Comparison of ENCODE assay signal across 18 cellular contexts in genomic region chr2:234081970-234082822, GRCh38. TPM values are rescaled to one million over a fixed set of nuclear protein-coding genes. Genes with fewer than 3 reads are reported as not detected.
DNase-seq lines count a peak whose midpoint lies in the region; ATAC-seq lines count a peak whose summit lies in the region.
"Had no signal": no experiment of that assay in that cellular context is flagged by ENCODE, and none has a peak within 500 bp of the region (broad histone marks: within the 10 kb centered on the region; RNA-seq: fewer than 3 reads in every experiment).

No MANE protein-coding gene starts in this region.

- peaks cover 39 to 46% of the 10 kb centered on the region in 2 donors for H3K27me3 Mint-ChIP-seq in stimulated activated naive B cell treated with anti-CD40 and anti-IgM and Interleukin-4, amounts not matched to agents 10 μg/mL and 1 μg/mL and 100 μg/mL, for 72 hours
- H3K27me3 Mint-ChIP-seq: stimulated activated naive CD8-positive, alpha-beta T cell treated with anti-CD3 and anti-CD28 coated beads, Interleukin-15, amount 100 ng/mL, for 72 hours had no signal

- H3K36me3 Mint-ChIP-seq in stimulated activated naive B cell treated with anti-CD40 and anti-IgM and Interleukin-4, amounts not matched to agents 10 μg/mL and 1 μg/mL and 100 μg/mL, for 72 hours, result peaks cover 2 to 3% of the 10 kb centered on the region in 2 donors
- H3K36me3 Mint-ChIP-seq: WTC11 had no signal

- H3K4me3 Mint-ChIP-seq in stimulated activated naive B cell treated with anti-CD40 and anti-IgM and Interleukin-4, amounts not matched to agents 10 μg/mL and 1 μg/mL and 100 μg/mL, for 72 hours, result no peak overlapping the region
- H3K4me3 Mint-ChIP-seq: endodermal cell; stimulated activated naive CD8-positive, alpha-beta T cell treated with anti-CD3 and anti-CD28 coated beads, Interleukin-15, amount 100 ng/mL, for 72 hours; WTC11 had no signal

- peak overlapping the region; percentile 71 for H3K27ac Mint-ChIP-seq in stimulated activated naive B cell treated with anti-CD40 and anti-IgM and Interleukin-4, amounts not matched to agents 10 μg/mL and 1 μg/mL and 100 μg/mL, for 72 hours
- H3K27ac Mint-ChIP-seq: endodermal cell; stimulated activated naive CD8-positive, alpha-beta T cell treated with anti-CD3 and anti-CD28 coated beads, Interleukin-15, amount 100 ng/mL, for 72 hours; WTC11 had no signal

- ATAC-seq in esophagus mucosa, result peak; percentile 53
- ATAC-seq in stimulated activated naive B cell treated with anti-CD40 and anti-IgM and Interleukin-4, amounts not matched to agents 10 μg/mL and 1 μg/mL and 100 μg/mL, for 72 hours (replicated peaks), result no peak
- ATAC-seq: stimulated activated naive CD8-positive, alpha-beta T cell treated with anti-CD3 and anti-CD28 coated beads, Interleukin-15, amount 100 ng/mL, for 72 hours; WTC11 had no signal

- peaks cover 19 to 22% of the 10 kb centered on the region in 2 donors for H3K4me1 Mint-ChIP-seq in stimulated activated naive B cell treated with anti-CD40 and anti-IgM and Interleukin-4, amounts not matched to agents 10 μg/mL and 1 μg/mL and 100 μg/mL, for 72 hours
- H3K4me1 Mint-ChIP-seq: endodermal cell, WTC11 had no signal

- DNase-seq in NCI-H1092 (lab: John Stamatoyannopoulos, UW) (peak; percentile 37), NCI-H345 (lab: John Stamatoyannopoulos, UW) (peak; percentile 88), midbrain (lab: John Stamatoyannopoulos, UW) (no peak), anterior cingulate cortex (lab: John Stamatoyannopoulos, UW) (no peak), OCI-M2 (lab: John Stamatoyannopoulos, UW; ENCODE audit: unreplicated experiment) (no peak)
- no peak for DNase-seq in stimulated activated naive B cell treated with anti-CD40 and anti-IgM and Interleukin-4, amounts not matched to agents 10 μg/mL and 1 μg/mL and 100 μg/mL, for 72 hours
- DNase-seq in activated CD4-positive, CD25-positive, alpha-beta regulatory T cell (lab: John Stamatoyannopoulos, UW), result no peak
- DNase-seq: activated T-cell treated with anti-CD3 and anti-CD28 coated beads, Interleukin-2, amount 50 U/mL, for 1 hour; endodermal cell; GM23248; hippocampal formation; NCI-H82; retina; stimulated activated CD4-positive, alpha-beta T cell treated with anti-CD3 and anti-CD28 coated beads, Interleukin-4, amount 100 ng/mL, for 4 hours; stimulated activated naive CD8-positive, alpha-beta T cell treated with anti-CD3 and anti-CD28 coated beads, Interleukin-15, amount 100 ng/mL, for 72 hours had no signal

- peaks cover 0 to 4% of the 10 kb centered on the region in 2 donors for H3K9me3 Mint-ChIP-seq in stimulated activated naive B cell treated with anti-CD40 and anti-IgM and Interleukin-4, amounts not matched to agents 10 μg/mL and 1 μg/mL and 100 μg/mL, for 72 hours

RNA-seq across cellular contexts. Expression of gene SPP2, which starts 31.7 kb away (rescaled TPM):
- not detected for total RNA-seq in esophagus mucosa
- total RNA-seq: endodermal cell, GM23248, mononuclear cell, WTC11 had no signal

Comparison
In these comparisons a context has a peak if more than half of its experiments do, and no peak if none do; other contexts are left out.
1. DNase-seq: peak in NCI-H1092 (single experiment) and NCI-H345 (single experiment); none in stimulated activated naive B cell treated with anti-CD40 and anti-IgM and Interleukin-4, amounts not matched to agents 10 μg/mL and 1 μg/mL and 100 μg/mL, for 72 hours (single experiment), midbrain (single experiment), anterior cingulate cortex (0 of 58), activated CD4-positive, CD25-positive, alpha-beta regulatory T cell (0 of 4) and OCI-M2 (single experiment).